ENCODE assay signal across 17 cellular contexts in the genomic region with DNA sequence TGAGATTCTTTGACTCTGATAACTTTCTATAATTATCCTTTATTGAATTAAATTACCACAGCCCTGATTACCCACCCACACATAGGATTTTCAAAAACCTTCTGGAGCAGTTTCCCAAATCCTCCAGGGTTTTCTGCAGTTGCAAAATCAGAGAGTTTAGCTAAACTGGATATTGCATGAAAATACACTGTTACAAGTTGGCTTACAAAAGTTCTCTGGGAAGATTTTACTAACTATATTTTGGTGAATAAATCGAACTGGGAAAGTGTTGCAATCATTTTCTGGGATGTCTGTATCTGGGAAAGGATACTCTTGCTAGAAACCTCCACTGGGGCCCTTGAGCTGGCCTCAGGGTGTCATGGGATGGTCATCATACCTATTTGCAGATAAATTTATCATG.
"Had no signal": no experiment of that assay in that cellular context is flagged by ENCODE, and none has a peak within 500 bp of the region (broad histone marks: within the 10 kb centered on the region; RNA-seq: fewer than 3 reads in every experiment).

No MANE protein-coding gene starts in this region.

- H3K9me3 ChIP-seq: adrenal gland, mucosa of descending colon had no signal

- FAIRE-seq: endothelial cell of umbilical vein had no signal

- H3K9ac ChIP-seq: parathyroid adenoma had no signal

- H3K27me3 ChIP-seq: adrenal gland, esophagus squamous epithelium, tibial artery had no signal

- ATAC-seq: left ventricle myocardium superior, mucosa of descending colon had no signal

- H3K27ac ChIP-seq: adrenal gland, esophagus squamous epithelium, parathyroid adenoma, tibial artery had no signal

- H3K36me3 ChIP-seq: adrenal gland, esophagus squamous epithelium, tibial artery had no signal

- H3K79me2 ChIP-seq: parathyroid adenoma had no signal

- H2AFZ ChIP-seq: parathyroid adenoma had no signal

- H3K4me3 ChIP-seq: adrenal gland, esophagus squamous epithelium, mucosa of descending colon, tibial artery had no signal

- H3K4me1 ChIP-seq: adrenal gland, parathyroid adenoma had no signal

- DNase-seq: activated CD4-positive, alpha-beta T cell treated with anti-CD3 and anti-CD28 coated beads, Interleukin-2, amount 50 U/mL, for 4 hours; activated gamma-delta T cell; adrenal gland; effector CD8-positive, alpha-beta T cell; esophagus squamous epithelium; left ventricle myocardium superior; mucosa of descending colon; naive B cell; stimulated activated CD4-positive, alpha-beta T cell treated with anti-CD3 and anti-CD28 coated beads, Interleukin-12 subunit alpha, Interleukin-12 subunit beta, amount 100 ng/mL, for 4 hours; stimulated activated CD4-positive, alpha-beta T cell treated with anti-CD3 and anti-CD28 coated beads, Interleukin-1b, Interleukin-23, amount 100 ng/mL, for 48 hours; stimulated activated CD8-positive, alpha-beta memory T cell treated with anti-CD3 and anti-CD28 coated beads, Interleukin-4, amount 100 ng/mL, for 48 hours; stimulated activated naive CD4-positive, alpha-beta T cell; substantia nigra; SW 1271; tibial artery had no signal
